Comparison of ENCODE assay signal across 8 cellular contexts in genomic region chr1:114511048-114511785, GRCh38. TPM values are rescaled to one million over a fixed set of nuclear protein-coding genes. Genes with fewer than 3 reads are reported as not detected.
A peak's percentile ranks its signal among the peaks of the same experiment; 100 is the strongest.
DNase-seq lines count a peak whose midpoint lies in the region; ATAC-seq and TF ChIP-seq lines count a peak whose summit lies in the region.

TRIM33 (minus strand) TSS chr1:114511203; CDS start chr1:114511076, 127 bp downstream.

- peaks cover 5 to 39% of the 10 kb centered on the region in 2 experiments; a peak in 2 of 4 replicates for H3K79me1 ChIP-seq in IMR-90 (ENCODE audit: low read depth in 1 of 2, low read length in 2 of 2)

- H3K79me2 ChIP-seq in OCI-LY7 (ENCODE audit: insufficient read depth, low read depth, low read length): peaks cover 52% of the 10 kb centered on the region

- DNase-seq in DMS114 treated with DMSO at 0.1 percent for 48 hours (lab: John Stamatoyannopoulos, UW; ENCODE audit: unreplicated experiment): peak; percentile 83
- DNase-seq in IMR-90: peak; percentile 94
- peak; percentile 96 for DNase-seq in OCI-LY7 (ENCODE audit: low spot score)
- peak; percentile 93 for DNase-seq in activated T-cell treated with anti-CD3 and anti-CD28 coated beads for 48 hours (ENCODE audit: low read depth)
- peak; percentile 31 for DNase-seq in epithelial cell of proximal tubule (ENCODE audit: low read depth)
- peak; percentile 94 for DNase-seq in mucosa of gallbladder (ENCODE audit: low spot score)
- peak; percentile 86 for DNase-seq in stimulated activated CD8-positive, alpha-beta memory T cell treated with anti-CD3 and anti-CD28 coated beads, Interleukin-4, amount 100 ng/mL, for 24 hours (ENCODE audit: low read depth)

- peak within 1 kb of the TSS; percentile 35; the same call in 1 of the 2 replicates for H3K18ac ChIP-seq in IMR-90 (ENCODE audit: low read depth, low read length)

- TF ChIP-seq RAD21 in IMR-90 (IDR thresholded peaks at IDR 0.05; ENCODE audit: low read length): no peak

- peak; percentile 66 for ATAC-seq in GM21529 (IDR thresholded peaks at IDR 0.05; ENCODE audit: unreplicated experiment)
- ATAC-seq in IMR-90 (ENCODE audit: low read depth): peak; percentile 92

- H4K20me1 ChIP-seq in IMR-90 (ENCODE audit: insufficient read depth, low read length) (peaks cover 40% of the 10 kb centered on the region), OCI-LY7 (ENCODE audit: insufficient read depth, low read length) (peaks cover 36% of the 10 kb centered on the region)

- H3K4me1 ChIP-seq in IMR-90 (ENCODE audit: control insufficient read depth, insufficient read depth, low read length) (peaks cover 2% of the 10 kb centered on the region; the same call in 1 of the 2 replicates), OCI-LY7 (ENCODE audit: insufficient read depth, low read length, poor library complexity, severe bottlenecking) (peaks cover 37% of the 10 kb centered on the region)

- in situ Hi-C loops in IMR-90 (cut with MboI; ENCODE audit: low sequenced_read_pairs): no loop called here

- CTCF ChIA-PET in IMR-90 (lab: Yijun Ruan, JAX) (interaction anchor here (0.6 kb wide), 1 partner anchor 45 kb away, joined by 4 read pairs; no protein-coding TSS in a partner anchor), OCI-LY7 (lab: Charles Lee; ENCODE audit: unreplicated experiment) (interaction anchor here (0.5 kb wide), 1 partner anchor 164 kb away, joined by 6 read pairs; no protein-coding TSS in a partner anchor)

- H2BK120ac ChIP-seq in IMR-90 (ENCODE audit: low read depth, low read length): no peak within 1 kb of the TSS; the same call in 1 of the 2 replicates

- TF ChIP-seq CTCF in IMR-90 (conservative IDR thresholded peaks at IDR 0.05; ENCODE audit: low read depth, low read length): no peak
- TF ChIP-seq CTCF in OCI-LY7 (conservative IDR thresholded peaks at IDR 0.05; ENCODE audit: low read length): no peak
- TF ChIP-seq CTCF in epithelial cell of proximal tubule (conservative IDR thresholded peaks at IDR 0.05; ENCODE audit: low read depth, low read length): no peak

- H4K5ac ChIP-seq in IMR-90 (ENCODE audit: low read depth, low read length): peak within 1 kb of the TSS; percentile 66

- H3K9me1 ChIP-seq in IMR-90 (ENCODE audit: insufficient read depth, low read length): no peaks in the 10 kb centered on the region

- peak within 1 kb of the TSS; percentile 82 for H3K4me3 ChIP-seq in IMR-90 (ENCODE audit: insufficient read depth, low read depth, low read length)
- peak within 1 kb of the TSS; percentile 93 for H3K4me3 ChIP-seq in OCI-LY7 (ENCODE audit: low read depth, low read length, poor library complexity, severe bottlenecking)
- peak within 1 kb of the TSS; percentile 89 for H3K4me3 ChIP-seq in epithelial cell of proximal tubule (ENCODE audit: low read depth, low read length)

- TF ChIP-seq POLR2A in IMR-90 (IDR thresholded peaks at IDR 0.05; ENCODE audit: low read depth, low read length): peak; percentile 56; the same call in 1 of the 2 replicates

- H2AK5ac ChIP-seq in IMR-90 (ENCODE audit: low read depth, low read length): peak within 1 kb of the TSS; percentile 64

- H2AFZ ChIP-seq in IMR-90 (replicated peaks; ENCODE audit: low read length, poor library complexity) (peak within 1 kb of the TSS; percentile 96), OCI-LY7 (ENCODE audit: low read length) (peak within 1 kb of the TSS; percentile 69)

- peak within 1 kb of the TSS; percentile 88 for H3K14ac ChIP-seq in IMR-90 (replicated peaks; ENCODE audit: low read depth, low read length)

- POLR2A ChIA-PET in IMR-90 (lab: Charles Lee; ENCODE audit: unreplicated experiment): no interaction called here
- POLR2A ChIA-PET in OCI-LY7 (lab: Charles Lee): interaction anchor here (0.6 to 1.5 kb wide), 12 partner anchors 8 to 1907 kb away, joined by 3 to 13 read pairs (median 3); no protein-coding TSS in a partner anchor

- H2AK9ac ChIP-seq in IMR-90 (replicated peaks; ENCODE audit: low read depth, low read length, poor library complexity): peak within 1 kb of the TSS; percentile 98

- dilution Hi-C loops in IMR-90 (cut with HindIII; ENCODE audit: low sequenced_read_pairs, unreplicated experiment): no loop called here

- peak within 1 kb of the TSS; percentile 81 for H2BK5ac ChIP-seq in IMR-90 (ENCODE audit: low read depth, low read length, poor library complexity, severe bottlenecking)

- peak within 1 kb of the TSS; percentile 91 to 92 for H4K8ac ChIP-seq in IMR-90 (ENCODE audit: low read depth in 2 of 2, low read length in 2 of 2)

- no peak within 1 kb of the TSS for H2BK15ac ChIP-seq in IMR-90 (ENCODE audit: low read depth, low read length)

- H3K36me3 ChIP-seq in IMR-90 (ENCODE audit: control insufficient read depth, insufficient read depth, low read length): no peaks in the 10 kb centered on the region
- H3K36me3 ChIP-seq in OCI-LY7 (ENCODE audit: insufficient read depth, low read length): peaks cover 21% of the 10 kb centered on the region

- H3K27ac ChIP-seq in IMR-90 (ENCODE audit: insufficient read depth, low read length): peak within 1 kb of the TSS; percentile 78
- H3K27ac ChIP-seq in OCI-LY7 (ENCODE audit: low read depth, low read length, poor library complexity, severe bottlenecking): peak within 1 kb of the TSS; percentile 92

- H3K23ac ChIP-seq in IMR-90 (ENCODE audit: low read depth, low read length): peak within 1 kb of the TSS; percentile 96

- peak within 1 kb of the TSS; percentile 90 for H3K56ac ChIP-seq in IMR-90 (ENCODE audit: extremely low read depth, insufficient read depth, low read length)

- H3K27me3 ChIP-seq in IMR-90 (ENCODE audit: control insufficient read depth, insufficient read depth, low read length): no peaks in the 10 kb centered on the region

- no TSS peak for BruUV-seq in IMR-90 (replicated peaks; lab: Mats Ljungman, UMichigan)
- TSS peak; percentile 99 for BruUV-seq in OCI-LY7 (replicated peaks; lab: Mats Ljungman, UMichigan)

- peak within 1 kb of the TSS; percentile 95 for H3K9ac ChIP-seq in IMR-90 (ENCODE audit: low read depth, low read length)

- H3K9me3 ChIP-seq in IMR-90 (ENCODE audit: control insufficient read depth, insufficient read depth, low read length): no peaks in the 10 kb centered on the region
- H3K9me3 ChIP-seq in OCI-LY7 (ENCODE audit: low read length): no peaks in the 10 kb centered on the region

- H4K91ac ChIP-seq in IMR-90 (ENCODE audit: insufficient read depth, low read depth, low read length): peak within 1 kb of the TSS; percentile 43

- peak within 1 kb of the TSS; percentile 96 for H3K4me2 ChIP-seq in IMR-90 (ENCODE audit: low read depth, low read length)
- peak within 1 kb of the TSS; percentile 81 for H3K4me2 ChIP-seq in OCI-LY7 (ENCODE audit: low read length)

- WGBS in IMR-90 (ENCODE audit: extremely low coverage in 2 of 2, insufficient read length in 1 of 2), 2 experiments: 0% methylated on average over 26 of the region's 87 CpGs; no CpG with 5 or more reads in 1 of the 2 experiments

- H3K9me2 ChIP-seq in OCI-LY7 (ENCODE audit: insufficient read depth, low read length): no peaks in the 10 kb centered on the region

- peak within 1 kb of the TSS; percentile 87 for H3K4ac ChIP-seq in IMR-90 (ENCODE audit: low read depth, low read length)

- intact Hi-C loops in IMR-90 (cut with micrococcal nuclease): loop anchor here (5.0 kb wide), 2 partner anchors 164 to 534 kb away; partner anchors contain the start of gene OLFML3
- intact Hi-C loops in OCI-LY7 (cut with micrococcal nuclease; ENCODE audit: unreplicated experiment): loop anchor here (1.0 to 5.0 kb wide), 4 partner anchors 28 to 246 kb away; partner anchors contain the start of genes BCAS2 and CSDE1

- H2BK20ac ChIP-seq in IMR-90 (ENCODE audit: low read depth, low read length): no peak within 1 kb of the TSS

TF ChIP-seq in IMR-90, 13 proteins besides CTCF, POLR2A, EP300 and RAD21 (continues in another document):
- TF ChIP-seq MXI1 (IDR thresholded peaks at IDR 0.05; ENCODE audit: borderline replicate concordance, low read depth, low read length) (peak; percentile 81; the same call in 1 of the 2 replicates), SMC3 (IDR thresholded peaks at IDR 0.05; ENCODE audit: low read depth, low read length) (no peak), CHD1 (IDR thresholded peaks at IDR 0.05; ENCODE audit: low read depth, low read length) (no peak), NFE2L2 (IDR thresholded peaks at IDR 0.05; ENCODE audit: low read depth, low read length) (no peak), USF2 (IDR thresholded peaks at IDR 0.05; ENCODE audit: low read depth, low read length) (0 out of 2 replicates have a peak, but pooled peaks have one; percentile 5), MAZ (IDR thresholded peaks at IDR 0.05; ENCODE audit: borderline replicate concordance, low read depth, low read length) (peak; percentile 98), MAFK (IDR thresholded peaks at IDR 0.05; ENCODE audit: low read depth, low read length) (no peak), ELK1 (IDR thresholded peaks at IDR 0.05; ENCODE audit: borderline replicate concordance, low read depth, low read length) (no peak), RCOR1 (IDR thresholded peaks at IDR 0.05; ENCODE audit: insufficient replicate concordance, low read length) (peak; percentile 29), CEBPB (IDR thresholded peaks at IDR 0.05; ENCODE audit: low read depth, low read length) (peak; percentile 42), BHLHE40 (IDR thresholded peaks at IDR 0.05; ENCODE audit: low read depth, low read length) (peak; percentile 85), FOS (IDR thresholded peaks at IDR 0.05; ENCODE audit: low read depth, low read length) (no peak)

RNA-seq across cellular contexts. Expression of gene TRIM33, which starts in this region (rescaled TPM):
- 40.0 and 40.1 TPM in 2 replicates for total RNA-seq in IMR-90 (2012; rRNA removed)
- 9.2 and 9.5 TPM in 2 replicates for polyA plus RNA-seq in IMR-90 (2012; rRNA removed)
- polyA plus RNA-seq in IMR-90 (2012; cell fraction: cytosol; rRNA removed): 1.8 and 2.9 TPM in 2 replicates
- polyA plus RNA-seq in IMR-90 (2012; cell fraction: nucleus; rRNA removed; ENCODE audit: low replicate concordance): 4.9 and 21.6 TPM in 2 replicates
- total RNA-seq in OCI-LY7 (2014; rRNA removed; shearing (Covaris generic)): 34.0 and 44.7 TPM in 2 replicates
- total RNA-seq in OCI-LY7 (2022): 43.0 and 44.2 TPM in 2 replicates
- 15.3 and 18.5 TPM in 2 replicates for total RNA-seq in epithelial cell of proximal tubule
- total RNA-seq in mucosa of gallbladder: 36.7 TPM

Comparison
In these comparisons a context has a peak if more than half of its experiments do, and no peak if none do; other contexts are left out.
1. Peak in every context shown above with its lines: DNase-seq, ATAC-seq, H3K4me3 ChIP-seq and H3K27ac ChIP-seq.
2. DNase-seq: peak in every context shown above with its lines; median percentile 96 in OCI-LY7; 94 in IMR-90; 94 in mucosa of gallbladder; 93 in activated T-cell treated with anti-CD3 and anti-CD28 coated beads for 48 hours; 86 in stimulated activated CD8-positive, alpha-beta memory T cell treated with anti-CD3 and anti-CD28 coated beads, Interleukin-4, amount 100 ng/mL, for 24 hours; 83 in DMS114 treated with DMSO at 0.1 percent for 48 hours; 31 in epithelial cell of proximal tubule.